ENCODE assay signal across 1 cellular context in genomic region chr1:165542015-165542631, GRCh38.
TF ChIP-seq lines count a peak whose summit lies in the region.

No MANE protein-coding gene starts in this region.

TF ChIP-seq in K562, 482 proteins besides CTCF, POLR2A, EP300 and RAD21 (continued from another document):
- peak; percentile 85 for TF ChIP-seq MAFK (IDR thresholded peaks at IDR 0.05; ENCODE audit: low read length)
- TF ChIP-seq MAFG (tag; conservative IDR thresholded peaks at IDR 0.05): peak; percentile 75
TF ChIP-seq in K562: peak in this region for 5.
